In the genomic region with DNA sequence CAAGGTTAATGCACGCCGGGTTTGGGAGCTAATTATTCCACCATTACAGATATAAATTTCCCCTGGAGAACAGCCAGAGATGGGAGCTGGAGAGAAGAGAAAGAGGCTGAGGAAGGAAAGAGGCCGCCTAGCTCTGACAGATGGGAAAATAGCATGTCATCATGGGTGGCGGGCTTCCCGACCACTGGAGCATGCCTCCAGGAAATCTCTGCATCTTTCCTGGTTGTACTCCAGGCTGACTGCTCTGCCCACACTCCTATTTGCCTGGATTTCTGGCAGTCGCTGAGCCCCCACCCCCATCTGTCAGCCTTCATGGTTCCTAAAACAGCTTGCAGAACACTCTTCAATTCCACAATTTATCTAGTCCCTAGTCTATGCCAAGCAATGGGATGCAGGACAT, we compare ENCODE assay signal across 16 cellular contexts. TPM values are rescaled to one million over a fixed set of nuclear protein-coding genes. Genes with fewer than 3 reads are reported as not detected.
"Had no signal": no experiment of that assay in that cellular context is flagged by ENCODE, and none has a peak within 500 bp of the region (broad histone marks: within the 10 kb centered on the region; RNA-seq: fewer than 3 reads in every experiment).

No MANE protein-coding gene starts in this region.

- H3K36me3 ChIP-seq: esophagus squamous epithelium, left ventricle myocardium inferior, uterus had no signal

- H3K4me3 ChIP-seq: body of pancreas, esophagus squamous epithelium, left ventricle myocardium inferior, mucosa of descending colon, uterus had no signal

- H3K9me3 ChIP-seq: body of pancreas, esophagus squamous epithelium, left ventricle myocardium inferior, mucosa of descending colon, uterus had no signal

- ATAC-seq: activated CD8-positive, alpha-beta T cell treated with anti-CD3 and anti-CD28 coated beads, Interleukin-2, amount 10 ng/mL, durations not matched to agents 7 days and 5 days; body of pancreas; mucosa of descending colon; naive thymus-derived CD4-positive, alpha-beta T cell had no signal

- H3K27me3 ChIP-seq: body of pancreas, uterus had no signal

- DNase-seq: activated CD4-positive, alpha-beta T cell treated with anti-CD3 and anti-CD28 coated beads, Interleukin-2, amount 10 ng/mL, durations not matched to agents 24 days and 14 days; activated CD4-positive, CD25-positive, alpha-beta regulatory T cell; activated CD8-positive, alpha-beta memory T cell treated with anti-CD3 and anti-CD28 coated beads, Interleukin-2, amount 50 U/mL, for 4 hours; activated CD8-positive, alpha-beta T cell treated with anti-CD3 and anti-CD28 coated beads, Interleukin-2, amount 10 ng/mL, durations not matched to agents 7 days and 5 days; activated naive CD8-positive, alpha-beta T cell treated with anti-CD3 and anti-CD28 coated beads for 36 hours; body of pancreas; central memory CD4-positive, alpha-beta T cell; cortex of kidney; effector CD4-positive, alpha-beta T cell; esophagus squamous epithelium; kidney; left ventricle myocardium inferior; mucosa of descending colon; naive thymus-derived CD4-positive, alpha-beta T cell; stimulated activated CD4-positive, alpha-beta T cell treated with anti-CD3 and anti-CD28 coated beads, Interleukin-1b, Interleukin-23, amount 100 ng/mL, for 48 hours; uterus had no signal

- H3K27ac ChIP-seq: body of pancreas, esophagus squamous epithelium, left ventricle myocardium inferior, uterus had no signal

RNA-seq across cellular contexts. Expression of a gene that starts 14.3 kb away (rescaled TPM):
- polyA plus RNA-seq: naive thymus-derived CD4-positive, alpha-beta T cell had no signal
